9 cellular contexts compared by ENCODE assay signal in the genomic region with DNA sequence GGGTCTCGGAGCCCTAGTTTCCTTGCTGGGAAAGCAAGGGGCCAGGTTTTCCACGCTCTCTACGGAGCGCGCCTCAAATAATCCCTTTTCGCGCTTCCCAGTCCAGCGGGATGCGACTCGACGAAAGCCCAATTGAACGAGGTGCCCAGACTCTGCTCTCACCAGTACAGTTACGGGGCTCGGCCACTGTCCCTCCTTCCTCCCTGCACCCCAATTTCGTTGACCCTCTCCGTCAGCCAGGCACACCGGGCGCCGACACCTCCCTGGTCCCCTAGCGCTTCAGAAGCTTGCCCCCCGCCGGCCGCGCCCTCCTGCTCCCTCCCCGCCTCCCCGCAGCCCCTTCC. TPM values are rescaled to one million over a fixed set of nuclear protein-coding genes. Genes with fewer than 3 reads are reported as not detected.
DNase-seq lines count a peak whose midpoint lies in the region; ATAC-seq and TF ChIP-seq lines count a peak whose summit lies in the region.
"Had no signal": no experiment of that assay in that cellular context is flagged by ENCODE, and none has a peak within 500 bp of the region (broad histone marks: within the 10 kb centered on the region; RNA-seq: fewer than 3 reads in every experiment).

No MANE protein-coding gene starts in this region.

- H3K27me3 Mint-ChIP-seq in CD4-positive, CD25-positive, alpha-beta regulatory T cell = peaks cover 13% of the 10 kb centered on the region

- no peak for TF ChIP-seq CTCF in brain microvascular endothelial cell (IDR thresholded peaks at IDR 0.05; ENCODE audit: low read depth, low read length, missing control alignments)
- TF ChIP-seq CTCF in lower lobe of right lung (IDR thresholded peaks at IDR 0.05) = no peak
- no peak for TF ChIP-seq CTCF in upper lobe of right lung (IDR thresholded peaks at IDR 0.05)

- in situ Hi-C loops in brain microvascular endothelial cell (cut with HindIII; ENCODE audit: low pct_ligation_motif_present, low sequenced_read_pairs) = no loop called here

- H3K9me3 ChIP-seq in CD4-positive, CD25-positive, alpha-beta regulatory T cell (ENCODE audit: control insufficient read depth in 2 of 2, low read length in 2 of 2) = no peaks in the 10 kb centered on the region
- H3K9me3 ChIP-seq in lower lobe of right lung (no peaks in the 10 kb centered on the region), upper lobe of right lung (no peaks in the 10 kb centered on the region)

- peak in 1 of 3 donors; percentile 22 for DNase-seq in CD4-positive, CD25-positive, alpha-beta regulatory T cell
- no peak for DNase-seq in brain microvascular endothelial cell
- no peak for DNase-seq in lower lobe of right lung
- DNase-seq in upper lobe of right lung = no peak
- no peak for DNase-seq in dedifferentiated amniotic fluid mesenchymal stem cell (ENCODE audit: extremely low spot score)
- no peak for DNase-seq in activated CD8-positive, alpha-beta memory T cell treated with anti-CD3 and anti-CD28 coated beads for 24 hours

- no peaks in the 10 kb centered on the region for H3K36me3 ChIP-seq in CD4-positive, CD25-positive, alpha-beta regulatory T cell (ENCODE audit: control insufficient read depth, insufficient read depth, low read length)
- H3K36me3 ChIP-seq in brain microvascular endothelial cell (replicated peaks) = no peaks in the 10 kb centered on the region
- no peaks in the 10 kb centered on the region for H3K36me3 ChIP-seq in lower lobe of right lung
- H3K36me3 ChIP-seq in upper lobe of right lung = no peaks in the 10 kb centered on the region

- H3K27me3 ChIP-seq in CD4-positive, CD25-positive, alpha-beta regulatory T cell (ENCODE audit: control insufficient read depth, insufficient read depth, low read length) = no peaks in the 10 kb centered on the region
- no peaks in the 10 kb centered on the region for H3K27me3 ChIP-seq in brain microvascular endothelial cell (replicated peaks)
- H3K27me3 ChIP-seq in lower lobe of right lung (ENCODE audit: low read depth) = no peaks in the 10 kb centered on the region
- no peaks in the 10 kb centered on the region for H3K27me3 ChIP-seq in upper lobe of right lung

- H3K4me3 ChIP-seq in CD4-positive, CD25-positive, alpha-beta regulatory T cell (ENCODE audit: low read depth, low read length) = peak overlapping the region; percentile 62
- H3K4me3 ChIP-seq in brain microvascular endothelial cell (ENCODE audit: low read depth, low read length) (peak overlapping the region; percentile 72), lower lobe of right lung (peak overlapping the region; percentile 88), upper lobe of right lung (peak overlapping the region; percentile 65)

- H3K9me3 Mint-ChIP-seq in CD4-positive, CD25-positive, alpha-beta regulatory T cell = no peaks in the 10 kb centered on the region

- peaks cover 0 to 23% (median 4%) of the 10 kb centered on the region in 4 donors for H3K4me1 Mint-ChIP-seq in CD4-positive, CD25-positive, alpha-beta regulatory T cell

- no peak for ATAC-seq in CD4-positive, CD25-positive, alpha-beta regulatory T cell (ENCODE audit: low read depth in 2 of 2)
- ATAC-seq in HG03108 (IDR thresholded peaks at IDR 0.05; ENCODE audit: unreplicated experiment) (peak; percentile 4), lower lobe of right lung (peak; percentile 19 to 26), upper lobe of right lung (peak; percentile 1), GM19328 (IDR thresholded peaks at IDR 0.05; ENCODE audit: unreplicated experiment) (no peak)

- H3K4me1 ChIP-seq in CD4-positive, CD25-positive, alpha-beta regulatory T cell (ENCODE audit: control insufficient read depth, insufficient read depth, low read length, poor library complexity, severe bottlenecking) = peaks cover 23% of the 10 kb centered on the region
- H3K4me1 ChIP-seq in lower lobe of right lung (peaks cover 26% of the 10 kb centered on the region), upper lobe of right lung (peaks cover 24% of the 10 kb centered on the region)

- H3K27ac Mint-ChIP-seq in CD4-positive, CD25-positive, alpha-beta regulatory T cell = peak overlapping the region in 2 of 3 donors; percentile 59 to 91

- H3K27ac ChIP-seq in CD4-positive, CD25-positive, alpha-beta regulatory T cell (ENCODE audit: insufficient read depth, low read length, poor library complexity, severe bottlenecking) = no peak overlapping the region
- H3K27ac ChIP-seq in brain microvascular endothelial cell (no peak overlapping the region), lower lobe of right lung (peak overlapping the region; percentile 57), upper lobe of right lung (peak overlapping the region; percentile 0)

- H3K36me3 Mint-ChIP-seq in CD4-positive, CD25-positive, alpha-beta regulatory T cell = no peaks in the 10 kb centered on the region

- peak overlapping the region; percentile 88 to 98 (median 95) for H3K4me3 Mint-ChIP-seq in CD4-positive, CD25-positive, alpha-beta regulatory T cell

- intact Hi-C loops in lower lobe of right lung (cut with DNase I) (no loop called here), upper lobe of right lung (cut with DNase I) (no loop called here)

RNA-seq across cellular contexts. Expression of a gene that starts 0.4 kb away (rescaled TPM):
- total RNA-seq in CD4-positive, CD25-positive, alpha-beta regulatory T cell = 7.2 TPM
- polyA plus RNA-seq in CD4-positive, CD25-positive, alpha-beta regulatory T cell = under 1 TPM; 0.63 to 0.76 (median 0.73) TPM
- total RNA-seq in lower lobe of right lung (6.4 TPM), upper lobe of right lung (6.7 TPM)

RNA-seq across cellular contexts. Expression of a gene that starts 10.4 kb away (rescaled TPM):
- total RNA-seq in CD4-positive, CD25-positive, alpha-beta regulatory T cell = 4.3 TPM
- 10 to 100 TPM; 32.9 to 62.5 (median 47.2) TPM for polyA plus RNA-seq in CD4-positive, CD25-positive, alpha-beta regulatory T cell
- 17.8 TPM for total RNA-seq in lower lobe of right lung
- 10.3 TPM for total RNA-seq in upper lobe of right lung

RNA-seq across cellular contexts. Expression of a gene that starts 19.7 kb away (rescaled TPM):
- 0.54 TPM for total RNA-seq in CD4-positive, CD25-positive, alpha-beta regulatory T cell
- polyA plus RNA-seq in CD4-positive, CD25-positive, alpha-beta regulatory T cell = under 1 TPM in 3 of 4 donors, not detected in 1; 0.14 to 0.18 (median 0.14) TPM
- 6.5 TPM for total RNA-seq in lower lobe of right lung
- total RNA-seq in upper lobe of right lung = 6.2 TPM

RNA-seq across cellular contexts. Expression of a gene that starts 19.9 kb away (rescaled TPM):
- total RNA-seq in CD4-positive, CD25-positive, alpha-beta regulatory T cell = 51.0 TPM
- polyA plus RNA-seq in CD4-positive, CD25-positive, alpha-beta regulatory T cell = 100 to 1,000 TPM in 1 of 4 donors, 10 to 100 TPM in 3; 74.3 to 104 (median 90.5) TPM
- total RNA-seq in lower lobe of right lung (38.4 TPM), upper lobe of right lung (34.6 TPM)

RNA-seq across cellular contexts. Expression of a gene that starts 29.7 kb away (rescaled TPM):
- total RNA-seq in CD4-positive, CD25-positive, alpha-beta regulatory T cell = 3.3 TPM
- not detected for polyA plus RNA-seq in CD4-positive, CD25-positive, alpha-beta regulatory T cell
- total RNA-seq in lower lobe of right lung = 2.1 TPM
- total RNA-seq in upper lobe of right lung = not detected
- total RNA-seq: pulmonary artery endothelial cell had no signal

Comparison
In these comparisons a context has a peak if more than half of its experiments do, and no peak if none do; other contexts are left out.
1. ATAC-seq: peak in HG03108 (single experiment), lower lobe of right lung (2 of 2) and upper lobe of right lung (single experiment); none in CD4-positive, CD25-positive, alpha-beta regulatory T cell (0 of 2) and GM19328 (single experiment).
2. H3K27ac ChIP-seq: peak in lower lobe of right lung (single experiment) and upper lobe of right lung (single experiment); none in CD4-positive, CD25-positive, alpha-beta regulatory T cell (single experiment) and brain microvascular endothelial cell (single experiment).
3. Peak in every context shown above with its lines, with median percentiles within 50 percentile points of each other: H3K4me3 ChIP-seq.